ENCODE assay signal across 8 cellular contexts in the genomic region with DNA sequence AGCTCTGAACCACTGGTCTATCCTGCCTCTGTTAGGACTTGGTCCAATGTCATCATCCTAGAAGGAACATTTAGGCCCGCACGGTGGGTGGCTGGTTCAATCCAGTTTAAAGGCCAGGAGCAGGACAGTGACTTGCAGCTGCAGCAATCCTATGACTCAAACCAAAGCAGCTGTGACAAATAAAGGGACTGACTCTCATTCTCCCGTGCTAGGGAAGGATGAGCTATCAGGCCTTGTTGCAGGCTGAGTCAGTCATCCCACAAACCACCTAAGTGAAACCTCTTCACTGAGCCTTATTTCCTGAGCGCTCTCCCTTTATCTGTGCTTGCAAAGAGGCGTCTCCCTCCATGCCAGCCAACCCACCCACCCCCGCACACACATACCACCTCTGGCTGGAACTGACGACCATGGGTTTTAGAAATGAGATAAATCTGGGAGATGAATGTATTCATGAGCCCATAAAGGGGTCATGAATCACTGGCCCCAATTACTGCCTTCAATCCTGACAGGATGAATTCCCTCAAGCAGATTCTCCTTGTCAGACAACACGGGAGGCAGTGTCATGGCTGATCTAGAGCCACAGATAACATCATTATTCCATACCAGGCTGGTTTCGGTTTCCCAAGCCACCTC.
DNase-seq lines count a peak whose midpoint lies in the region; ATAC-seq and TF ChIP-seq lines count a peak whose summit lies in the region.

No MANE protein-coding gene starts in this region.

- H3K79me2 ChIP-seq in ACC112 (ENCODE audit: control insufficient read depth, insufficient read depth, low read length, unreplicated experiment): no peaks in the 10 kb centered on the region
- no peaks in the 10 kb centered on the region for H3K79me2 ChIP-seq in HCT116 (ENCODE audit: insufficient read depth, low read length)

- H3K4me1 Mint-ChIP-seq in T-cell: peaks cover 0 to 8% (median 0%) of the 10 kb centered on the region in 3 donors

- no peak overlapping the region for H3K9ac ChIP-seq in HCT116 (ENCODE audit: low read length)

- DNase-seq in HCT116 (ENCODE audit: low read depth, low spot score) (no peak), left lung (no peak), NCI-H2029 (lab: John Stamatoyannopoulos, UW) (no peak), HuH-7 (ENCODE audit: low spot score) (no peak), HT-29 (ENCODE audit: low spot score) (no peak), T-cell (no peak)
- DNase-seq in activated CD8-positive, alpha-beta memory T cell treated with anti-CD3 and anti-CD28 coated beads, Interleukin-2, amount 50 U/mL, for 24 hours (ENCODE audit: extremely low read depth): peak; percentile 12

- H2AFZ ChIP-seq in ACC112 (ENCODE audit: low read length, unreplicated experiment) (no peak overlapping the region), HCT116 (ENCODE audit: low read depth, low read length, poor library complexity, severe bottlenecking) (no peak overlapping the region)

- H3K4me2 ChIP-seq in HCT116 (ENCODE audit: low read length): peak overlapping the region; percentile 32; the same call in 1 of the 2 replicates

- intact Hi-C loops in HCT116 (cut with micrococcal nuclease) (no loop called here), left lung (cut with DNase I) (no loop called here)

- no peaks in the 10 kb centered on the region for H3K9me2 ChIP-seq in HCT116 (ENCODE audit: insufficient read depth)

- H3K27ac ChIP-seq in ACC112 (ENCODE audit: low read depth, low read length): peak overlapping the region; percentile 57
- H3K27ac ChIP-seq in HCT116 (ENCODE audit: low read depth, low read length): no peak overlapping the region
- no peak overlapping the region for H3K27ac ChIP-seq in left lung

- peaks cover 25 to 38% of the 10 kb centered on the region in 2 donors for H3K27me3 Mint-ChIP-seq in T-cell

- H3K4me1 ChIP-seq in ACC112 (ENCODE audit: control insufficient read depth, insufficient read depth, low read length, unreplicated experiment): peaks cover 15% of the 10 kb centered on the region
- no peaks in the 10 kb centered on the region for H3K4me1 ChIP-seq in HCT116 (ENCODE audit: control insufficient read depth in 1 of 2, insufficient read depth in 2 of 2, low read length in 2 of 2)
- H3K4me1 ChIP-seq in left lung: peaks cover 0 to 5% of the 10 kb centered on the region in 2 donors

- H4K20me1 ChIP-seq in HCT116 (ENCODE audit: insufficient read depth): no peaks in the 10 kb centered on the region

- H3K27me3 ChIP-seq in ACC112 (ENCODE audit: insufficient read depth, low read length) (peaks cover 24% of the 10 kb centered on the region; the same call in 1 of the 2 replicates), HCT116 (ENCODE audit: insufficient read depth, low read length) (peaks cover 37% of the 10 kb centered on the region), left lung (no peaks in the 10 kb centered on the region)

- no peak for TF ChIP-seq POLR2A in HCT116 (IDR thresholded peaks at IDR 0.05; ENCODE audit: borderline replicate concordance, extremely low read depth, insufficient read depth, insufficient read length)

- H3K4me3 Mint-ChIP-seq in T-cell: no peak overlapping the region

- ATAC-seq in HCT116: peak; percentile 42; the same call in 1 of the 2 replicates
- ATAC-seq in left lung: peak; percentile 56
- ATAC-seq in T-cell (replicated peaks in 1 of 4): no peak

- H3K4me3 ChIP-seq in ACC112 (ENCODE audit: low read depth, low read length): peak overlapping the region; percentile 58
- no peak overlapping the region for H3K4me3 ChIP-seq in HCT116 (replicated peaks in 1 of 2; ENCODE audit: low read depth in 1 of 2, low read length in 2 of 2)
- no peak overlapping the region for H3K4me3 ChIP-seq in left lung

- no peaks in the 10 kb centered on the region for H3K9me3 Mint-ChIP-seq in T-cell

- H3K27ac Mint-ChIP-seq in T-cell: no peak overlapping the region

- RAD21 ChIA-PET in HCT116 (lab: Charles Lee; ENCODE audit: low non-redundant PET in 1 of 2, low total read pairs in 2 of 2, uncharacterized antibody in 2 of 2, unreplicated experiment in 2 of 2): no interaction called here

- H3K9me3 ChIP-seq in HCT116 (ENCODE audit: control insufficient read depth in 1 of 2, insufficient read depth in 1 of 2, low read depth in 1 of 2, low read length in 2 of 2): no peaks in the 10 kb centered on the region
- H3K9me3 ChIP-seq in left lung: no peaks in the 10 kb centered on the region

- TF ChIP-seq CTCF in HCT116 (IDR thresholded peaks at IDR 0.05 in 2 of 3, conservative IDR thresholded peaks at IDR 0.05 in 1 of 3; ENCODE audit: borderline replicate concordance in 1 of 3, insufficient read depth in 1 of 3, low read depth in 2 of 3, low read length in 2 of 3): no peak
- TF ChIP-seq CTCF in left lung (IDR thresholded peaks at IDR 0.05): no peak

- H3K36me3 ChIP-seq in ACC112 (ENCODE audit: insufficient read depth, low read length): no peaks in the 10 kb centered on the region
- H3K36me3 ChIP-seq in HCT116 (ENCODE audit: control insufficient read depth in 1 of 2, insufficient read depth in 2 of 2, low read length in 2 of 2): no peaks in the 10 kb centered on the region
- no peaks in the 10 kb centered on the region for H3K36me3 ChIP-seq in left lung

- no peaks in the 10 kb centered on the region for H3K36me3 Mint-ChIP-seq in T-cell

- CTCF ChIA-PET in HCT116 (lab: Charles Lee): no interaction called here
- CTCF ChIA-PET in T-cell (lab: Charles Lee): interaction anchor here in 1 of 2 donors (2.0 kb wide), 1 partner anchor 36 kb away, joined by 6 read pairs; no protein-coding TSS in a partner anchor

- POLR2A ChIA-PET in HCT116 (lab: Charles Lee): no interaction called here
- POLR2A ChIA-PET in T-cell (lab: Charles Lee): no interaction called here

- BruUV-seq in HCT116 (replicated peaks; lab: Mats Ljungman, UMichigan): no TSS peak

- TF ChIP-seq RAD21 in HCT116 (IDR thresholded peaks at IDR 0.05; ENCODE audit: low read depth): no peak

TF ChIP-seq in HCT116, 20 proteins besides CTCF, POLR2A, EP300 and RAD21:
- TF ChIP-seq, protein P1, sequence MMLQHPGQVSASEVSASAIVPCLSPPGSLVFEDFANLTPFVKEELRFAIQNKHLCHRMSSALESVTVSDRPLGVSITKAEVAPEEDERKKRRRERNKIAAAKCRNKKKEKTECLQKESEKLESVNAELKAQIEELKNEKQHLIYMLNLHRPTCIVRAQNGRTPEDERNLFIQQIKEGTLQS (IDR thresholded peaks at IDR 0.05): no peak
- no peak for TF ChIP-seq EGR1 (IDR thresholded peaks at IDR 0.05; ENCODE audit: low read depth)
- TF ChIP-seq CEBPB (IDR thresholded peaks at IDR 0.05; ENCODE audit: low read depth): no peak
- no peak for TF ChIP-seq SRF (IDR thresholded peaks at IDR 0.05; ENCODE audit: low read depth)
- no peak for TF ChIP-seq EZH2 (IDR thresholded peaks at IDR 0.05)
- no peak for TF ChIP-seq YY1 (IDR thresholded peaks at IDR 0.05; ENCODE audit: extremely low read depth, insufficient replicate concordance, low read depth, low read length)
- no peak for TF ChIP-seq ELF1 (IDR thresholded peaks at IDR 0.05; ENCODE audit: borderline replicate concordance, low read depth)
- TF ChIP-seq, protein P2, sequence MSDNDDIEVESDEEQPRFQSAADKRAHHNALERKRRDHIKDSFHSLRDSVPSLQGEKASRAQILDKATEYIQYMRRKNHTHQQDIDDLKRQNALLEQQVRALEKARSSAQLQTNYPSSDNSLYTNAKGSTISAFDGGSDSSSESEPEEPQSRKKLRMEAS (IDR thresholded peaks at IDR 0.05): no peak
- TF ChIP-seq, protein P3, sequence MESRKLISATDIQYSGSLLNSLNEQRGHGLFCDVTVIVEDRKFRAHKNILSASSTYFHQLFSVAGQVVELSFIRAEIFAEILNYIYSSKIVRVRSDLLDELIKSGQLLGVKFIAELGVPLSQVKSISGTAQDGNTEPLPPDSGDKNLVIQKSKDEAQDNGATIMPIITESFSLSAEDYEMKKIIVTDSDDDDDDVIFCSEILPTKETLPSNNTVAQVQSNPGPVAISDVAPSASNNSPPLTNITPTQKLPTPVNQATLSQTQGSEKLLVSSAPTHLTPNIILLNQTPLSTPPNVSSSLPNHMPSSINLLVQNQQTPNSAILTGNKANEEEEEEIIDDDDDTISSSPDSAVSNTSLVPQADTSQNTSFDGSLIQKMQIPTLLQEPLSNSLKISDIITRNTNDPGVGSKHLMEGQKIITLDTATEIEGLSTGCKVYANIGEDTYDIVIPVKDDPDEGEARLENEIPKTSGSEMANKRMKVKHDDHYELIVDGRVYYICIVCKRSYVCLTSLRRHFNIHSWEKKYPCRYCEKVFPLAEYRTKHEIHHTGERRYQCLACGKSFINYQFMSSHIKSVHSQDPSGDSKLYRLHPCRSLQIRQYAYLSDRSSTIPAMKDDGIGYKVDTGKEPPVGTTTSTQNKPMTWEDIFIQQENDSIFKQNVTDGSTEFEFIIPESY (IDR thresholded peaks at IDR 0.05; ENCODE audit: extremely low read depth, insufficient replicate concordance, low read length): no peak
- TF ChIP-seq POLR2AphosphoS5 (IDR thresholded peaks at IDR 0.05; ENCODE audit: low read depth, low read length): no peak
- TF ChIP-seq, protein P4, sequence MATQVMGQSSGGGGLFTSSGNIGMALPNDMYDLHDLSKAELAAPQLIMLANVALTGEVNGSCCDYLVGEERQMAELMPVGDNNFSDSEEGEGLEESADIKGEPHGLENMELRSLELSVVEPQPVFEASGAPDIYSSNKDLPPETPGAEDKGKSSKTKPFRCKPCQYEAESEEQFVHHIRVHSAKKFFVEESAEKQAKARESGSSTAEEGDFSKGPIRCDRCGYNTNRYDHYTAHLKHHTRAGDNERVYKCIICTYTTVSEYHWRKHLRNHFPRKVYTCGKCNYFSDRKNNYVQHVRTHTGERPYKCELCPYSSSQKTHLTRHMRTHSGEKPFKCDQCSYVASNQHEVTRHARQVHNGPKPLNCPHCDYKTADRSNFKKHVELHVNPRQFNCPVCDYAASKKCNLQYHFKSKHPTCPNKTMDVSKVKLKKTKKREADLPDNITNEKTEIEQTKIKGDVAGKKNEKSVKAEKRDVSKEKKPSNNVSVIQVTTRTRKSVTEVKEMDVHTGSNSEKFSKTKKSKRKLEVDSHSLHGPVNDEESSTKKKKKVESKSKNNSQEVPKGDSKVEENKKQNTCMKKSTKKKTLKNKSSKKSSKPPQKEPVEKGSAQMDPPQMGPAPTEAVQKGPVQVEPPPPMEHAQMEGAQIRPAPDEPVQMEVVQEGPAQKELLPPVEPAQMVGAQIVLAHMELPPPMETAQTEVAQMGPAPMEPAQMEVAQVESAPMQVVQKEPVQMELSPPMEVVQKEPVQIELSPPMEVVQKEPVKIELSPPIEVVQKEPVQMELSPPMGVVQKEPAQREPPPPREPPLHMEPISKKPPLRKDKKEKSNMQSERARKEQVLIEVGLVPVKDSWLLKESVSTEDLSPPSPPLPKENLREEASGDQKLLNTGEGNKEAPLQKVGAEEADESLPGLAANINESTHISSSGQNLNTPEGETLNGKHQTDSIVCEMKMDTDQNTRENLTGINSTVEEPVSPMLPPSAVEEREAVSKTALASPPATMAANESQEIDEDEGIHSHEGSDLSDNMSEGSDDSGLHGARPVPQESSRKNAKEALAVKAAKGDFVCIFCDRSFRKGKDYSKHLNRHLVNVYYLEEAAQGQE (IDR thresholded peaks at IDR 0.05; ENCODE audit: low read depth): no peak

Comparison
In these comparisons a context has a peak if more than half of its experiments do, and no peak if none do; other contexts are left out.
1. ATAC-seq: peak in HCT116 (single experiment) and left lung (single experiment); none in T-cell (0 of 4).